ENCODE assay signal across 1 cellular context in the genomic region with DNA sequence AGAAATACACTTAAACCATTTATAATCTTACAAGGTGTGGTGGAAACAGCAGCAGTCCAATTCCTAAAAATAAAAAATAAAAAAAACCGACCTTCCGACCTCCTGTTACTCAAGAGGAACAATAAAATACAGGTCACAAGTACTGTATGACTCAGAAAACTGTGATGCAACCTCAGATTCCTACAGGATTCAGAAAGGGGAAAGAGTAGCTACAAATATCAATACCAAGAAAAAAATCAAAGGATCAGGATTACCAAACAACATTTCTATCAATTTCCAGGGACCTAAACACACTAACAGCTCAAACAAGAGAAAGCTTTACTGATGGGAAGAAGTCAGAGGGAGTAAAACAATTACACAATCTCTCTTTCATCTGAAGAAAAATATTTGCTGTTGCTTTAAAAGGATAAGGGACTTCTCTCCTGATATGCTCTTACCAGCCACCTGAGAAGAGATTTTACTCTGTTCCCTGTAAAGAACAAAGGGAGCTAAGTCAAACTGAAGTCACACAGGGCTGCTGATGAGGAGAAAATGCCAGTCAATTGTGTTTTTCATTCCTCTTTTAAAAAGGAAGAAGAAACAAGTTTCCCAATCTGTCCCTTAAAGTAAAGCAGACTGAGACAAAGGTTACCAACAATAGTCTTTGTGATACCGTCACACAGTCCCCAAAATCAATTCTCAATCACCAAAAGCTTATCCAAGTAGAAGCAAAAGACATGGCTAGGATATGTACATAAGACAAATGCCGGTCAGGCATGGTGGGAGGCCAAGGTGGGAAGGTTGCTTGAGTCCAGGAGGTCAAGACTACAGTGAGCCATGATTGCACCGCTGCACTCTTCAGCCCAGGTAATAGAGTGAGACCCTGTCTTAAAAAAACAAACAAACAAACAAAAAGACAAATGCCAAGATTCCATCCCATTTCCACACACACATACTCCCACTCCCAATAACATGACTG.
TF ChIP-seq lines count a peak whose summit lies in the region.

No MANE protein-coding gene starts in this region.

TF ChIP-seq in GM23338, 12 proteins besides CTCF, POLR2A, EP300 and RAD21:
- TF ChIP-seq, protein P1, sequence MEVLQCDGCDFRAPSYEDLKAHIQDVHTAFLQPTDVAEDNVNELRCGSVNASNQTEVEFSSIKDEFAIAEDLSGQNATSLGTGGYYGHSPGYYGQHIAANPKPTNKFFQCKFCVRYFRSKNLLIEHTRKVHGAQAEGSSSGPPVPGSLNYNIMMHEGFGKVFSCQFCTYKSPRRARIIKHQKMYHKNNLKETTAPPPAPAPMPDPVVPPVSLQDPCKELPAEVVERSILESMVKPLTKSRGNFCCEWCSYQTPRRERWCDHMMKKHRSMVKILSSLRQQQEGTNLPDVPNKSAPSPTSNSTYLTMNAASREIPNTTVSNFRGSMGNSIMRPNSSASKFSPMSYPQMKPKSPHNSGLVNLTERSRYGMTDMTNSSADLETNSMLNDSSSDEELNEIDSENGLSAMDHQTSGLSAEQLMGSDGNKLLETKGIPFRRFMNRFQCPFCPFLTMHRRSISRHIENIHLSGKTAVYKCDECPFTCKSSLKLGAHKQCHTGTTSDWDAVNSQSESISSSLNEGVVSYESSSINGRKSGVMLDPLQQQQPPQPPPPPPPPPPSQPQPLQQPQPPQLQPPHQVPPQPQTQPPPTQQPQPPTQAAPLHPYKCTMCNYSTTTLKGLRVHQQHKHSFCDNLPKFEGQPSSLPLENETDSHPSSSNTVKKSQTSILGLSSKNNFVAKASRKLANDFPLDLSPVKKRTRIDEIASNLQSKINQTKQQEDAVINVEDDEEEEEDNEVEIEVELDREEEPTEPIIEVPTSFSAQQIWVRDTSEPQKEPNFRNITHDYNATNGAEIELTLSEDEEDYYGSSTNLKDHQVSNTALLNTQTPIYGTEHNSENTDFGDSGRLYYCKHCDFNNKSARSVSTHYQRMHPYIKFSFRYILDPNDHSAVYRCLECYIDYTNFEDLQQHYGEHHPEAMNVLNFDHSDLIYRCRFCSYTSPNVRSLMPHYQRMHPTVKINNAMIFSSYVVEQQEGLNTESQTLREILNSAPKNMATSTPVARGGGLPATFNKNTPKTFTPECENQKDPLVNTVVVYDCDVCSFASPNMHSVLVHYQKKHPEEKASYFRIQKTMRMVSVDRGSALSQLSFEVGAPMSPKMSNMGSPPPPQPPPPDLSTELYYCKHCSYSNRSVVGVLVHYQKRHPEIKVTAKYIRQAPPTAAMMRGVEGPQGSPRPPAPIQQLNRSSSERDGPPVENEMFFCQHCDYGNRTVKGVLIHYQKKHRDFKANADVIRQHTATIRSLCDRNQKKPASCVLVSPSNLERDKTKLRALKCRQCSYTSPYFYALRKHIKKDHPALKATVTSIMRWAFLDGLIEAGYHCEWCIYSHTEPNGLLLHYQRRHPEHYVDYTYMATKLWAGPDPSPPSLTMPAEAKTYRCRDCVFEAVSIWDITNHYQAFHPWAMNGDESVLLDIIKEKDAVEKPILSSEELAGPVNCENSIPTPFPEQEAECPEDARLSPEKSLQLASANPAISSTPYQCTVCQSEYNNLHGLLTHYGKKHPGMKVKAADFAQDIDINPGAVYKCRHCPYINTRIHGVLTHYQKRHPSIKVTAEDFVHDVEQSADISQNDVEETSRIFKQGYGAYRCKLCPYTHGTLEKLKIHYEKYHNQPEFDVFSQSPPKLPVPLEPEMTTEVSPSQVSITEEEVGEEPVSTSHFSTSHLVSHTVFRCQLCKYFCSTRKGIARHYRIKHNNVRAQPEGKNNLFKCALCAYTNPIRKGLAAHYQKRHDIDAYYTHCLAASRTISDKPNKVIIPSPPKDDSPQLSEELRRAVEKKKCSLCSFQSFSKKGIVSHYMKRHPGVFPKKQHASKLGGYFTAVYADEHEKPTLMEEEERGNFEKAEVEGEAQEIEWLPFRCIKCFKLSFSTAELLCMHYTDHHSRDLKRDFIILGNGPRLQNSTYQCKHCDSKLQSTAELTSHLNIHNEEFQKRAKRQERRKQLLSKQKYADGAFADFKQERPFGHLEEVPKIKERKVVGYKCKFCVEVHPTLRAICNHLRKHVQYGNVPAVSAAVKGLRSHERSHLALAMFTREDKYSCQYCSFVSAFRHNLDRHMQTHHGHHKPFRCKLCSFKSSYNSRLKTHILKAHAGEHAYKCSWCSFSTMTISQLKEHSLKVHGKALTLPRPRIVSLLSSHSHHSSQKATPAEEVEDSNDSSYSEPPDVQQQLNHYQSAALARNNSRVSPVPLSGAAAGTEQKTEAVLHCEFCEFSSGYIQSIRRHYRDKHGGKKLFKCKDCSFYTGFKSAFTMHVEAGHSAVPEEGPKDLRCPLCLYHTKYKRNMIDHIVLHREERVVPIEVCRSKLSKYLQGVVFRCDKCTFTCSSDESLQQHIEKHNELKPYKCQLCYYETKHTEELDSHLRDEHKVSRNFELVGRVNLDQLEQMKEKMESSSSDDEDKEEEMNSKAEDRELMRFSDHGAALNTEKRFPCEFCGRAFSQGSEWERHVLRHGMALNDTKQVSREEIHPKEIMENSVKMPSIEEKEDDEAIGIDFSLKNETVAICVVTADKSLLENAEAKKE (CRISPR knock-in tag; IDR thresholded peaks at IDR 0.05) = no peak
- TF ChIP-seq STAT1 (IDR thresholded peaks at IDR 0.05; ENCODE audit: unreplicated experiment) (no peak), ZNF114 (CRISPR knock-in tag; IDR thresholded peaks at IDR 0.05) (no peak), POLR2AphosphoS5 (IDR thresholded peaks at IDR 0.05; ENCODE audit: low read depth) (no peak), ZNF331 (CRISPR knock-in tag; IDR thresholded peaks at IDR 0.05; ENCODE audit: low read depth) (no peak), EZH2 (IDR thresholded peaks at IDR 0.05; ENCODE audit: low read depth, unreplicated experiment) (no peak), CREB1 (CRISPR knock-in tag; IDR thresholded peaks at IDR 0.05; ENCODE audit: low read depth) (no peak), NANOG (IDR thresholded peaks at IDR 0.05; ENCODE audit: borderline replicate concordance) (no peak), EZH2phosphoT487 (IDR thresholded peaks at IDR 0.05; ENCODE audit: unreplicated experiment) (no peak), JUNB (IDR thresholded peaks at IDR 0.05; ENCODE audit: unreplicated experiment) (no peak)
- TF ChIP-seq, protein P2, sequence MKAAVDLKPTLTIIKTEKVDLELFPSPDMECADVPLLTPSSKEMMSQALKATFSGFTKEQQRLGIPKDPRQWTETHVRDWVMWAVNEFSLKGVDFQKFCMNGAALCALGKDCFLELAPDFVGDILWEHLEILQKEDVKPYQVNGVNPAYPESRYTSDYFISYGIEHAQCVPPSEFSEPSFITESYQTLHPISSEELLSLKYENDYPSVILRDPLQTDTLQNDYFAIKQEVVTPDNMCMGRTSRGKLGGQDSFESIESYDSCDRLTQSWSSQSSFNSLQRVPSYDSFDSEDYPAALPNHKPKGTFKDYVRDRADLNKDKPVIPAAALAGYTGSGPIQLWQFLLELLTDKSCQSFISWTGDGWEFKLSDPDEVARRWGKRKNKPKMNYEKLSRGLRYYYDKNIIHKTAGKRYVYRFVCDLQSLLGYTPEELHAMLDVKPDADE (IDR thresholded peaks at IDR 0.05) = no peak
- TF ChIP-seq, protein P3, sequence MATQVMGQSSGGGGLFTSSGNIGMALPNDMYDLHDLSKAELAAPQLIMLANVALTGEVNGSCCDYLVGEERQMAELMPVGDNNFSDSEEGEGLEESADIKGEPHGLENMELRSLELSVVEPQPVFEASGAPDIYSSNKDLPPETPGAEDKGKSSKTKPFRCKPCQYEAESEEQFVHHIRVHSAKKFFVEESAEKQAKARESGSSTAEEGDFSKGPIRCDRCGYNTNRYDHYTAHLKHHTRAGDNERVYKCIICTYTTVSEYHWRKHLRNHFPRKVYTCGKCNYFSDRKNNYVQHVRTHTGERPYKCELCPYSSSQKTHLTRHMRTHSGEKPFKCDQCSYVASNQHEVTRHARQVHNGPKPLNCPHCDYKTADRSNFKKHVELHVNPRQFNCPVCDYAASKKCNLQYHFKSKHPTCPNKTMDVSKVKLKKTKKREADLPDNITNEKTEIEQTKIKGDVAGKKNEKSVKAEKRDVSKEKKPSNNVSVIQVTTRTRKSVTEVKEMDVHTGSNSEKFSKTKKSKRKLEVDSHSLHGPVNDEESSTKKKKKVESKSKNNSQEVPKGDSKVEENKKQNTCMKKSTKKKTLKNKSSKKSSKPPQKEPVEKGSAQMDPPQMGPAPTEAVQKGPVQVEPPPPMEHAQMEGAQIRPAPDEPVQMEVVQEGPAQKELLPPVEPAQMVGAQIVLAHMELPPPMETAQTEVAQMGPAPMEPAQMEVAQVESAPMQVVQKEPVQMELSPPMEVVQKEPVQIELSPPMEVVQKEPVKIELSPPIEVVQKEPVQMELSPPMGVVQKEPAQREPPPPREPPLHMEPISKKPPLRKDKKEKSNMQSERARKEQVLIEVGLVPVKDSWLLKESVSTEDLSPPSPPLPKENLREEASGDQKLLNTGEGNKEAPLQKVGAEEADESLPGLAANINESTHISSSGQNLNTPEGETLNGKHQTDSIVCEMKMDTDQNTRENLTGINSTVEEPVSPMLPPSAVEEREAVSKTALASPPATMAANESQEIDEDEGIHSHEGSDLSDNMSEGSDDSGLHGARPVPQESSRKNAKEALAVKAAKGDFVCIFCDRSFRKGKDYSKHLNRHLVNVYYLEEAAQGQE (IDR thresholded peaks at IDR 0.05; ENCODE audit: unreplicated experiment) = no peak
